In the genomic region with DNA sequence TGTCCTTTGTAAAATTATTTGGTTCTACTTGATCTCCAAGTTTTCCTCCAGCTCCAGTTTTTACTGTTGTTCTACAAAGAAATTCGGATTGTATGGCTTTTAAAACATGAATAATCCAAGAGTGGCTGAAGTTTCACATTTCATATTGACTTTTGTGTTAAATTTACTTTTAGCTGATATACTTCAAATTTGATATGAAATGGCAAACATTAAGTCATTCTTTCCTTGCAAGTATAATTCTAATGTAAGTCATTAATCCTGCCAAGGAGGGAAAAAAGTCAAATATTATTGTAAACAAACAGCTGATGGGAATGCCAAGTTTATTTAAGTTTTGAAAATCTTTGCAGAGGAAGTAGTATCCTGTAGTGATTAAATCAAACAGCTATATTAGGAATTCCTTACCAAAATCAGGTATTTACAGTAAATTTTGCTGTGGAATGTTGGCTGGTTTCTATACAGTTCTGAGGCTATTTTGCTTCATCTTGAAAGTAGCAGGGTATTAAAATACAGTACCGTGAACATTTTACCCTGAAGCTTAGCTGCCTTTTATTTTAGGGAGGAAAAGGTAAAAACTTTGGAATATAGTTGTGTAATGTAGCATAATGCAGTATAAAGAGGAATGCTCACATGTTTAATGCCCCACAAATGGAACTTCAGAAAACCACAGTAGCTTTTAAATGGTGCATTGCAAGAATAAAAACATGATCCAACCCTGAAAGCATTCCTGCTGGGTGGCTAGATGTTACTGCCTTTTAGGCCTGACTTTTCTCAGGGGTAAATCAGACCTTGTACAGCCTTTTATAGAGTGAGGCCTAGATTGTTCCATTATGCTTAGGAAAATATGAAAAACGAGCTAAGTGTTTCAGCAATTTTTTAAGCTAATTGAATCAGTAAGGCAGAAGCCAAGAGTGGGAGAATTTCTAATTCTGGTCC, we compare ENCODE assay signal across 18 cellular contexts.
DNase-seq lines count a peak whose midpoint lies in the region; ATAC-seq and TF ChIP-seq lines count a peak whose summit lies in the region.
"Had no signal": no experiment of that assay in that cellular context is flagged by ENCODE, and none has a peak within 500 bp of the region (broad histone marks: within the 10 kb centered on the region; RNA-seq: fewer than 3 reads in every experiment).

No MANE protein-coding gene starts in this region.

- no peaks in the 10 kb centered on the region for H3K9me3 ChIP-seq in PC-3 (ENCODE audit: low read length)
- no peaks in the 10 kb centered on the region for H3K9me3 ChIP-seq in trophoblast cell (ENCODE audit: insufficient read depth, low read depth, low read length)

- H2AFZ ChIP-seq in PC-3 (ENCODE audit: low read length) (no peak overlapping the region), trophoblast cell (ENCODE audit: insufficient read depth, low read length, poor library complexity) (no peak overlapping the region)
- H2AFZ ChIP-seq: parathyroid adenoma had no signal

- TF ChIP-seq CTCF in AG09319 (IDR thresholded peaks at IDR 0.05; ENCODE audit: low read depth, low read length) (no peak), PC-3 (conservative IDR thresholded peaks at IDR 0.05; ENCODE audit: low read depth, low read length) (no peak), fibroblast of mammary gland (conservative IDR thresholded peaks at IDR 0.05; ENCODE audit: control insufficient read depth, insufficient read depth, low read depth, low read length) (no peak)

- peak overlapping the region; percentile 14 for H3K27ac ChIP-seq in PC-3 (ENCODE audit: low read length)
- H3K27ac ChIP-seq in trophoblast cell (ENCODE audit: low read depth, low read length) = peak overlapping the region; percentile 25
- H3K27ac ChIP-seq: parathyroid adenoma had no signal

- H3K4me2 ChIP-seq in PC-3 (ENCODE audit: low read length) (peak overlapping the region; percentile 28), trophoblast cell (ENCODE audit: low read length) (no peak overlapping the region)
- H3K4me2 ChIP-seq: GM23338 had no signal

- H3K27me3 Mint-ChIP-seq in activated T-cell treated with anti-CD3 and anti-CD28 coated beads, Interleukin-2, amount 50 U/mL, for 4 hours (ENCODE audit: low read depth) = no peaks in the 10 kb centered on the region
- H3K27me3 Mint-ChIP-seq: brain had no signal

- no peaks in the 10 kb centered on the region for H3K79me1 ChIP-seq in trophoblast cell (ENCODE audit: low read length)

- H2BK5ac ChIP-seq in trophoblast cell (ENCODE audit: low read depth, low read length, poor library complexity) = no peak overlapping the region

- H3F3A ChIP-seq in PC-3 (ENCODE audit: low read length, unreplicated experiment) = no peaks in the 10 kb centered on the region

- POLR2A ChIA-PET in PC-3 (lab: Charles Lee; ENCODE audit: unreplicated experiment) (interaction anchor here (0.6 to 0.7 kb wide), 2 partner anchors 77 to 471 kb away, joined by 3 to 4 read pairs; no protein-coding TSS in a partner anchor), HEK293T (lab: Yijun Ruan, JAX) (no interaction called here)

- H3K4me1 ChIP-seq in PC-3 (ENCODE audit: insufficient read depth, low read length) (peaks cover 14% of the 10 kb centered on the region), trophoblast cell (ENCODE audit: control insufficient read depth in 1 of 2, insufficient read depth in 2 of 2, low read length in 2 of 2) (no peaks in the 10 kb centered on the region)
- H3K4me1 ChIP-seq: parathyroid adenoma had no signal

- H3K4me3 ChIP-seq in PC-3 (ENCODE audit: low read length) = no peak overlapping the region
- no peak overlapping the region for H3K4me3 ChIP-seq in fibroblast of mammary gland (ENCODE audit: control insufficient read depth, low read depth, low read length)
- H3K4me3 ChIP-seq in trophoblast cell (ENCODE audit: low read depth, low read length) = no peak overlapping the region
- H3K4me3 ChIP-seq: GM23338 had no signal

- no peak overlapping the region for H3K14ac ChIP-seq in trophoblast cell (ENCODE audit: low read length)

- BruUV-seq in PC-3 (replicated peaks; lab: Mats Ljungman, UMichigan) = no TSS peak

- no peak overlapping the region for H4K12ac ChIP-seq in trophoblast cell (ENCODE audit: low read depth, low read length)

- H2BK120ac ChIP-seq in trophoblast cell (ENCODE audit: insufficient read depth, low read length, poor library complexity) = no peak overlapping the region

- no peak overlapping the region for H3K4ac ChIP-seq in trophoblast cell (ENCODE audit: low read depth, low read length)

- no peaks in the 10 kb centered on the region for H3K9me3 Mint-ChIP-seq in activated T-cell treated with anti-CD3 and anti-CD28 coated beads, Interleukin-2, amount 50 U/mL, for 4 hours
- H3K9me3 Mint-ChIP-seq: brain; GM23338; stimulated activated effector memory CD8-positive, alpha-beta T cell treated with anti-CD3 and anti-CD28 coated beads, Interleukin-12 subunit alpha, Interleukin-12 subunit beta, amount 100 ng/mL, for 72 hours had no signal

- no peak overlapping the region for H3K23ac ChIP-seq in trophoblast cell (ENCODE audit: low read length)

- no peak overlapping the region for H2BK12ac ChIP-seq in trophoblast cell (ENCODE audit: low read length)

- H3K18ac ChIP-seq in trophoblast cell (ENCODE audit: low read length) = no peak overlapping the region

- H4K20me1 ChIP-seq in PC-3 (ENCODE audit: low read length) = no peaks in the 10 kb centered on the region

- H3K4me3 Mint-ChIP-seq in activated T-cell treated with anti-CD3 and anti-CD28 coated beads, Interleukin-2, amount 50 U/mL, for 4 hours = no peak overlapping the region
- H3K4me3 Mint-ChIP-seq: brain; GM23338; stimulated activated effector memory CD8-positive, alpha-beta T cell treated with anti-CD3 and anti-CD28 coated beads, Interleukin-12 subunit alpha, Interleukin-12 subunit beta, amount 100 ng/mL, for 72 hours had no signal

- H3K36me3 ChIP-seq in PC-3 (ENCODE audit: low read depth, low read length) (no peaks in the 10 kb centered on the region), trophoblast cell (ENCODE audit: control insufficient read depth in 1 of 2, insufficient read depth in 2 of 2, low read length in 2 of 2) (no peaks in the 10 kb centered on the region)

- no peak overlapping the region for H3K9ac ChIP-seq in PC-3 (ENCODE audit: low read length)
- no peak overlapping the region for H3K9ac ChIP-seq in trophoblast cell (ENCODE audit: low read length)
- H3K9ac ChIP-seq: parathyroid adenoma had no signal

- H4K8ac ChIP-seq in trophoblast cell (ENCODE audit: low read depth, low read length) = no peak overlapping the region

- no peaks in the 10 kb centered on the region for H3K9me2 ChIP-seq in PC-3 (replicated peaks; ENCODE audit: low read length)

- no peak overlapping the region for H4K91ac ChIP-seq in trophoblast cell (ENCODE audit: low read depth, low read length)

- ATAC-seq in PC-3 (peak; percentile 75), GM19023 (IDR thresholded peaks at IDR 0.05; ENCODE audit: unreplicated experiment) (no peak)
- ATAC-seq in activated T-cell treated with anti-CD3 and anti-CD28 coated beads, Interleukin-2, amount 50 U/mL, for 4 hours = no peak
- ATAC-seq: esophagus mucosa; GM23338; left cardiac atrium; stimulated activated effector memory CD8-positive, alpha-beta T cell treated with anti-CD3 and anti-CD28 coated beads, Interleukin-12 subunit alpha, Interleukin-12 subunit beta, amount 100 ng/mL, for 72 hours had no signal

- peaks cover 12% of the 10 kb centered on the region for H3K36me3 Mint-ChIP-seq in activated T-cell treated with anti-CD3 and anti-CD28 coated beads, Interleukin-2, amount 50 U/mL, for 4 hours (ENCODE audit: insufficient read depth)
- H3K36me3 Mint-ChIP-seq: brain; stimulated activated effector memory CD8-positive, alpha-beta T cell treated with anti-CD3 and anti-CD28 coated beads, Interleukin-12 subunit alpha, Interleukin-12 subunit beta, amount 100 ng/mL, for 72 hours had no signal

- DNase-seq in AG09319 (ENCODE audit: extremely low read depth, low read depth) (peak; percentile 4), PC-3 (peak; percentile 30), fibroblast of mammary gland (ENCODE audit: low read depth) (peak; percentile 29), trophoblast cell (no peak), pons (ENCODE audit: low spot score) (no peak), HEK293T (ENCODE audit: extremely low spot score) (no peak)
- no peak for DNase-seq in activated T-cell treated with anti-CD3 and anti-CD28 coated beads, Interleukin-2, amount 50 U/mL, for 4 hours
- DNase-seq: activated CD4-positive, alpha-beta T cell treated with anti-CD3 and anti-CD28 coated beads for 1 hour; activated naive CD4-positive, alpha-beta T cell; COR-L47; left cardiac atrium; NCI-H510A had no signal

- H3K79me2 ChIP-seq in PC-3 (ENCODE audit: low read length) (no peaks in the 10 kb centered on the region), trophoblast cell (ENCODE audit: control insufficient read depth, insufficient read depth, low read length, poor library complexity) (no peaks in the 10 kb centered on the region)
- H3K79me2 ChIP-seq: parathyroid adenoma had no signal

- intact Hi-C loops in PC-3 (cut with micrococcal nuclease) = loop anchor here (5.0 kb wide), 1 partner anchor 130 kb away; no protein-coding TSS in a partner anchor

- H2AK5ac ChIP-seq in trophoblast cell (ENCODE audit: low read length) = no peak overlapping the region

- no peaks in the 10 kb centered on the region for H3K4me1 Mint-ChIP-seq in activated T-cell treated with anti-CD3 and anti-CD28 coated beads, Interleukin-2, amount 50 U/mL, for 4 hours (ENCODE audit: low read depth)
- H3K4me1 Mint-ChIP-seq: GM23338; stimulated activated effector memory CD8-positive, alpha-beta T cell treated with anti-CD3 and anti-CD28 coated beads, Interleukin-12 subunit alpha, Interleukin-12 subunit beta, amount 100 ng/mL, for 72 hours had no signal

- no peaks in the 10 kb centered on the region for H3K27me3 ChIP-seq in PC-3 (ENCODE audit: low read length)
- no peaks in the 10 kb centered on the region for H3K27me3 ChIP-seq in trophoblast cell (ENCODE audit: insufficient read depth, low read length)

- CTCF ChIA-PET in PC-3 (lab: Charles Lee) (no interaction called here), HEK293T (lab: Yijun Ruan, JAX) (interaction anchor here (0.7 kb wide), 1 partner anchor 13 kb away, joined by 3 read pairs; no protein-coding TSS in a partner anchor)

- no CpG with 5 or more reads among the region's 3 CpGs for WGBS in trophoblast cell (ENCODE audit: extremely low coverage, insufficient coverage, insufficient read length)

TF ChIP-seq in HEK293T, 16 proteins besides CTCF, POLR2A, EP300 and RAD21:
- TF ChIP-seq HDGF (IDR thresholded peaks at IDR 0.05; ENCODE audit: borderline replicate concordance) = no peak

Comparison
In these comparisons a context has a peak if more than half of its experiments do, and no peak if none do; other contexts are left out.
1. DNase-seq: peak in AG09319 (single experiment), PC-3 (single experiment) and fibroblast of mammary gland (single experiment); none in trophoblast cell (0 of 2), pons (single experiment), activated T-cell treated with anti-CD3 and anti-CD28 coated beads, Interleukin-2, amount 50 U/mL, for 4 hours (single experiment) and HEK293T (single experiment).